ENCODE assay signal across 21 cellular contexts in the genomic region with DNA sequence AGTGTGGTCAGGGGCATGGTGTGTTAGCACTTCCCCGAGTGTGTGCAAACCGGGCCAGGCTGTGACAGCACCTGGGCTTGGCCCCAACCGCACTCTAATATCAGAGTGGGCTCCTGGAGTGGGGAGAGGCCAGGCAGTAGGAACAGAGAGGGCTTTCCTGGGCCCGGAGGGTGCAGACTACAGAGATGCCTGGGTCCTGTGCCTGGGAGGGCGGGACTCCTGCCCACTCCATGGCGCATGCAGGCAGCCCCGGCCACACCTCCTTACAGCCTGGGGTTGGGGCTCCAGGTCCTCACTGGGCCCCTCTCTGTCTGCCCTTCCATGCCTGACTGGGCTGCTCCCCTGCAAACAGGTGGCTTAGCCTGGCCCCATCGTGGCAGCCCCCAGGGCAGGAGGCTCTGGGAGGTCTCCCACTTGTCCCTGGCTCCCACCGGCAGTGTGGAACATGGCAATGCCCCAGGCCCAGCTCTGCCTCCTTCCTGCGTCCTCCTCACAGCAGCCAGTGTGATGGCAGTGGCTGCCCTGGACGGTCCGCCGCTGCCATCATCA.
DNase-seq lines count a peak whose midpoint lies in the region; ATAC-seq and TF ChIP-seq lines count a peak whose summit lies in the region.
"Had no signal": no experiment of that assay in that cellular context is flagged by ENCODE, and none has a peak within 500 bp of the region (broad histone marks: within the 10 kb centered on the region; RNA-seq: fewer than 3 reads in every experiment).

No MANE protein-coding gene starts in this region.

- H3K4me3 ChIP-seq in MM.1S (ENCODE audit: low read length) (no peak overlapping the region), gastrocnemius medialis (no peak overlapping the region)
- H3K4me3 ChIP-seq: BLaER1, GM12878, GM23338, HAP-1 had no signal

- no peak overlapping the region for H3K9ac ChIP-seq in MM.1S (ENCODE audit: low read length)
- H3K9ac ChIP-seq: BLaER1 had no signal

- H3K9me3 ChIP-seq in MM.1S (replicated peaks; ENCODE audit: insufficient read depth, low read length) (no peaks in the 10 kb centered on the region), gastrocnemius medialis (no peaks in the 10 kb centered on the region)
- H3K9me3 ChIP-seq: BLaER1 had no signal

- no peaks in the 10 kb centered on the region for H4K20me1 ChIP-seq in MM.1S (ENCODE audit: insufficient read depth, low read length)
- H4K20me1 ChIP-seq: BLaER1 had no signal

- no peak overlapping the region for H3K27ac Mint-ChIP-seq in natural killer cell treated with Interleukin-12 subunit alpha and Interleukin-12 subunit beta and Interleukin-15 and Interleukin-18, amount 100 ng/mL, for 72 hours
- no peak overlapping the region for H3K27ac Mint-ChIP-seq in natural killer cell
- H3K27ac Mint-ChIP-seq: B cell; CD4-positive, CD25-positive, alpha-beta regulatory T cell; CD8-positive, alpha-beta memory T cell; GM23338; HFFc6 had no signal

- ATAC-seq in natural killer cell treated with Interleukin-12 subunit alpha and Interleukin-12 subunit beta and Interleukin-15 and Interleukin-18, amount 100 ng/mL, for 72 hours, result peak; percentile 36 to 45
- ATAC-seq in natural killer cell, result no peak
- peak; percentile 20 for ATAC-seq in sciatic nerve
- ATAC-seq in stimulated activated naive CD8-positive, alpha-beta T cell treated with anti-CD3 and anti-CD28 coated beads, Interleukin-15, Interleukin-2, amounts not matched to agents 100 U/mL and 50 U/mL, for 24 hours, result peak; percentile 19
- no peak for ATAC-seq in gastrocnemius medialis

- TF ChIP-seq CTCF in natural killer cell (IDR thresholded peaks at IDR 0.05) (no peak), MM.1S (IDR thresholded peaks at IDR 0.05; ENCODE audit: low read length) (no peak), gastrocnemius medialis (IDR thresholded peaks at IDR 0.05 in 4 of 5, conservative IDR thresholded peaks at IDR 0.05 in 1 of 5) (no peak)

- H2AFZ ChIP-seq in MM.1S (ENCODE audit: low read length), result no peak overlapping the region
- H2AFZ ChIP-seq: GM23338 had no signal

- H3K9me2 ChIP-seq in MM.1S (replicated peaks; ENCODE audit: insufficient read depth, low read length), result no peaks in the 10 kb centered on the region

- no peaks in the 10 kb centered on the region for H3F3A ChIP-seq in MM.1S (ENCODE audit: insufficient read depth, low read length)

- no peaks in the 10 kb centered on the region for H3K4me1 Mint-ChIP-seq in natural killer cell treated with Interleukin-12 subunit alpha and Interleukin-12 subunit beta and Interleukin-15 and Interleukin-18, amount 100 ng/mL, for 72 hours (ENCODE audit: low read depth in 2 of 2)
- no peaks in the 10 kb centered on the region for H3K4me1 Mint-ChIP-seq in natural killer cell
- H3K4me1 Mint-ChIP-seq: B cell; CD4-positive, CD25-positive, alpha-beta regulatory T cell; GM23338 had no signal

- H3K27me3 ChIP-seq in MM.1S (replicated peaks; ENCODE audit: insufficient read depth, low read length) (no peaks in the 10 kb centered on the region), gastrocnemius medialis (no peaks in the 10 kb centered on the region)
- H3K27me3 ChIP-seq: BLaER1 had no signal

- no peak for TF ChIP-seq POLR2A in gastrocnemius medialis (IDR thresholded peaks at IDR 0.05)

- no peak overlapping the region for H3K4me2 ChIP-seq in MM.1S (ENCODE audit: low read depth, low read length)
- H3K4me2 ChIP-seq: BLaER1, GM23338 had no signal

- intact Hi-C loops in natural killer cell (cut with micrococcal nuclease), result no loop called here
- intact Hi-C loops in sciatic nerve (cut with DNase I), result no loop called here
- intact Hi-C loops in gastrocnemius medialis (cut with DNase I; ENCODE audit: low total_unique reads), result no loop called here

- H3K27ac ChIP-seq in MM.1S (ENCODE audit: low read length) (no peak overlapping the region), substantia nigra (ENCODE audit: low read depth, low read length, poor library complexity, severe bottlenecking) (no peak overlapping the region), gastrocnemius medialis (no peak overlapping the region)
- H3K27ac ChIP-seq: 22Rv1, BLaER1, C4-2B had no signal

- H3K27me3 Mint-ChIP-seq in natural killer cell treated with Interleukin-12 subunit alpha and Interleukin-12 subunit beta and Interleukin-15 and Interleukin-18, amount 100 ng/mL, for 72 hours, result peaks cover 7 to 12% of the 10 kb centered on the region in 2 donors
- H3K27me3 Mint-ChIP-seq in natural killer cell (ENCODE audit: low read depth in 2 of 2), result peaks cover 3 to 33% of the 10 kb centered on the region in 2 donors

- H3K4me3 Mint-ChIP-seq in natural killer cell treated with Interleukin-12 subunit alpha and Interleukin-12 subunit beta and Interleukin-15 and Interleukin-18, amount 100 ng/mL, for 72 hours, result no peak overlapping the region
- no peak overlapping the region for H3K4me3 Mint-ChIP-seq in natural killer cell
- H3K4me3 Mint-ChIP-seq: B cell; CD4-positive, CD25-positive, alpha-beta regulatory T cell; CD8-positive, alpha-beta memory T cell; GM23338; HFFc6 had no signal

- no peaks in the 10 kb centered on the region for H3K36me3 Mint-ChIP-seq in natural killer cell treated with Interleukin-12 subunit alpha and Interleukin-12 subunit beta and Interleukin-15 and Interleukin-18, amount 100 ng/mL, for 72 hours
- H3K36me3 Mint-ChIP-seq in natural killer cell, result no peaks in the 10 kb centered on the region
- H3K36me3 Mint-ChIP-seq: CD4-positive, CD25-positive, alpha-beta regulatory T cell had no signal

- no peak for DNase-seq in natural killer cell treated with Interleukin-12 subunit alpha and Interleukin-12 subunit beta and Interleukin-15 and Interleukin-18, amount 100 ng/mL, for 72 hours (ENCODE audit: low spot score)
- DNase-seq in natural killer cell (no peak), sciatic nerve (ENCODE audit: low spot score) (no peak), MM.1S (no peak), substantia nigra (lab: John Stamatoyannopoulos, UW) (no peak), mesenteric fat pad (ENCODE audit: low spot score) (no peak), gastrocnemius medialis (no peak)
- DNase-seq in stimulated activated naive CD8-positive, alpha-beta T cell treated with anti-CD3 and anti-CD28 coated beads, Interleukin-15, Interleukin-2, amounts not matched to agents 100 U/mL and 50 U/mL, for 24 hours, result no peak
- DNase-seq: CD4-positive, CD25-positive, alpha-beta regulatory T cell; CD8-positive, alpha-beta memory T cell; DMS 273 treated with DMSO at 0.1 percent for 48 hours; DMS79; GDM1; HFFc6 had no signal

- no peaks in the 10 kb centered on the region for H3K9me3 Mint-ChIP-seq in natural killer cell treated with Interleukin-12 subunit alpha and Interleukin-12 subunit beta and Interleukin-15 and Interleukin-18, amount 100 ng/mL, for 72 hours
- H3K9me3 Mint-ChIP-seq in natural killer cell, result no peaks in the 10 kb centered on the region
- H3K9me3 Mint-ChIP-seq: CD8-positive, alpha-beta memory T cell; HFFc6 had no signal

- in situ Hi-C loops in gastrocnemius medialis (cut with MboI; ENCODE audit: low sequenced_read_pairs in 4 of 4), result no loop called here

- H3K36me3 ChIP-seq in MM.1S (replicated peaks; ENCODE audit: insufficient read depth, low read length) (no peaks in the 10 kb centered on the region), gastrocnemius medialis (no peaks in the 10 kb centered on the region)
- H3K36me3 ChIP-seq: BLaER1, HAP-1 had no signal

- H3K79me2 ChIP-seq in MM.1S (ENCODE audit: low read length), result no peaks in the 10 kb centered on the region

- no peaks in the 10 kb centered on the region for H3K4me1 ChIP-seq in MM.1S (ENCODE audit: low read length)
- no peaks in the 10 kb centered on the region for H3K4me1 ChIP-seq in gastrocnemius medialis
- H3K4me1 ChIP-seq: BLaER1 had no signal

Comparison
In these comparisons a context has a peak if more than half of its experiments do, and no peak if none do; other contexts are left out.
1. ATAC-seq: peak in natural killer cell treated with Interleukin-12 subunit alpha and Interleukin-12 subunit beta and Interleukin-15 and Interleukin-18, amount 100 ng/mL, for 72 hours (2 of 2), sciatic nerve (single experiment) and stimulated activated naive CD8-positive, alpha-beta T cell treated with anti-CD3 and anti-CD28 coated beads, Interleukin-15, Interleukin-2, amounts not matched to agents 100 U/mL and 50 U/mL, for 24 hours (single experiment); none in natural killer cell (0 of 3) and gastrocnemius medialis (0 of 2).